ENCODE assay signal across 1 cellular context in the genomic region with DNA sequence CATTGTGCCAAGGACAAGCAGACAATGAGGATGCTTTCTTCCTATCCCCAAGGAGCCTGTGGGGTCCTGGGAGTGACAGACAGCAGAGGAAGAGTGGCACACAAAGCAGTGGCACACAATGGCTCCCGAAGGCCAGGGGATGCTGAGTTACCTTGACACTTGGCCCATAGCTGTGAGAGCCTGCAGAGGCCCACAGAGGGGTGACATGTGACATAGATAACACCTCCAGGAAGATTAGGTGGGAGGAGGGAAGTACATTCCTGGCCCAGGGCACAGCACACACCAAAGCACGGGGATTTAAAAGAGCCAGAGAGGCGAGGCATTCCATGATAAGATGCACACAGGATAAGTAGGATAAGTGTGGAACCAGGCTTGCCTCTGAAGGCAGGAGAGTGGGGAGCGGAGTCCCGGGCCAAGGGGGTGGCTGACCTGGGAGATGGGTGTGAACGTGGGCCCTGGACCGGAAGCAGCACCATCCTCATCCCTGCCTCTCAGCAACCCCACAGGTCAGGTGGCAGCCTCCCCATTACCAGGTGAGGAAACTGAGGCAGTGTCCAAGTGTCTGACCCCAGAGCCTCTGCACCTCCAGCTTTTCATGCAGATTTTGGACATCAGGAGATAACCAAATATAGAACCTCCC.
TF ChIP-seq lines count a peak whose summit lies in the region.

No MANE protein-coding gene starts in this region.

TF ChIP-seq in H1, 55 proteins besides CTCF, POLR2A, EP300 and RAD21:
- TF ChIP-seq CBX5 (IDR thresholded peaks at IDR 0.05; ENCODE audit: low read depth, low read length): no peak
- TF ChIP-seq, protein P1, sequence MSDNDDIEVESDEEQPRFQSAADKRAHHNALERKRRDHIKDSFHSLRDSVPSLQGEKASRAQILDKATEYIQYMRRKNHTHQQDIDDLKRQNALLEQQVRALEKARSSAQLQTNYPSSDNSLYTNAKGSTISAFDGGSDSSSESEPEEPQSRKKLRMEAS (IDR thresholded peaks at IDR 0.05): no peak
- TF ChIP-seq CHD1 (IDR thresholded peaks at IDR 0.05; ENCODE audit: low read depth, low read length): no peak
- TF ChIP-seq PHF8 (conservative IDR thresholded peaks at IDR 0.05; ENCODE audit: low read depth, low read length): no peak
- no peak for TF ChIP-seq SP1 (IDR thresholded peaks at IDR 0.05; ENCODE audit: low read depth, low read length)
- no peak for TF ChIP-seq TAF7 (optimal IDR thresholded peaks at IDR 0.05; ENCODE audit: borderline replicate concordance, low read depth, low read length)
- TF ChIP-seq POLR2AphosphoS5 (IDR thresholded peaks at IDR 0.05; ENCODE audit: low read depth, low read length): no peak
- TF ChIP-seq RFX5 (IDR thresholded peaks at IDR 0.05; ENCODE audit: borderline replicate concordance, low read depth, low read length): no peak
- TF ChIP-seq GABPA (IDR thresholded peaks at IDR 0.05; ENCODE audit: borderline replicate concordance, insufficient read depth, low read length): no peak
- TF ChIP-seq SUZ12 (IDR thresholded peaks at IDR 0.05; ENCODE audit: low read length): no peak
- no peak for TF ChIP-seq BACH1 (IDR thresholded peaks at IDR 0.05; ENCODE audit: low read length)
- no peak for TF ChIP-seq EGR1 (IDR thresholded peaks at IDR 0.05; ENCODE audit: borderline replicate concordance, low read depth, low read length)
- no peak for TF ChIP-seq POU5F1 (IDR thresholded peaks at IDR 0.05; ENCODE audit: low read depth, low read length)
- TF ChIP-seq, protein P2, sequence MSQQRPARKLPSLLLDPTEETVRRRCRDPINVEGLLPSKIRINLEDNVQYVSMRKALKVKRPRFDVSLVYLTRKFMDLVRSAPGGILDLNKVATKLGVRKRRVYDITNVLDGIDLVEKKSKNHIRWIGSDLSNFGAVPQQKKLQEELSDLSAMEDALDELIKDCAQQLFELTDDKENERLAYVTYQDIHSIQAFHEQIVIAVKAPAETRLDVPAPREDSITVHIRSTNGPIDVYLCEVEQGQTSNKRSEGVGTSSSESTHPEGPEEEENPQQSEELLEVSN (IDR thresholded peaks at IDR 0.05): no peak
- no peak for TF ChIP-seq TCF12 (IDR thresholded peaks at IDR 0.05; ENCODE audit: low read depth, low read length)
- no peak for TF ChIP-seq KDM5A (IDR thresholded peaks at IDR 0.05; ENCODE audit: low read length)
- no peak for TF ChIP-seq RBBP5 (IDR thresholded peaks at IDR 0.05; ENCODE audit: borderline replicate concordance, low read depth, low read length)
- TF ChIP-seq CHD2 (IDR thresholded peaks at IDR 0.05; ENCODE audit: low read length): no peak
- TF ChIP-seq HDAC2 (IDR thresholded peaks at IDR 0.05; ENCODE audit: borderline replicate concordance in 1 of 2, low read depth in 2 of 2, low read length in 2 of 2): no peak
